Comparison of ENCODE assay signal across 9 cellular contexts in genomic region chr9:132651259-132651658, GRCh38. TPM values are rescaled to one million over a fixed set of nuclear protein-coding genes. Genes with fewer than 3 reads are reported as not detected.
A peak's percentile ranks its signal among the peaks of the same experiment; 100 is the strongest.
DNase-seq lines count a peak whose midpoint lies in the region; ATAC-seq, FAIRE-seq and TF ChIP-seq lines count a peak whose summit lies in the region.
"Had no signal": no experiment of that assay in that cellular context is flagged by ENCODE, and none has a peak within 500 bp of the region (broad histone marks: within the 10 kb centered on the region; RNA-seq: fewer than 3 reads in every experiment).

No MANE protein-coding gene starts in this region.

- no peak for TF ChIP-seq EP300 in HepG2 (IDR thresholded peaks at IDR 0.05; ENCODE audit: low read depth in 2 of 2, low read length in 2 of 2)
- TF ChIP-seq EP300 in HepG2 (CRISPR knock-in tag; IDR thresholded peaks at IDR 0.05; ENCODE audit: borderline replicate concordance), result no peak

- H3K4me1 ChIP-seq in HepG2 (ENCODE audit: insufficient read depth, low read length), result no peaks in the 10 kb centered on the region
- no peaks in the 10 kb centered on the region for H3K4me1 ChIP-seq in gastrocnemius medialis

- TF ChIP-seq POLR2A in HepG2 (IDR thresholded peaks at IDR 0.05; ENCODE audit: insufficient read depth in 1 of 2, low read depth in 2 of 2, low read length in 2 of 2) (no peak), gastrocnemius medialis (IDR thresholded peaks at IDR 0.05) (no peak)

- no peak overlapping the region for H3K4me3 Mint-ChIP-seq in CD14-positive monocyte
- H3K4me3 Mint-ChIP-seq in T-helper 2 cell treated with Interferon-gamma antibody and Interleukin-4, amounts not matched to agents 5 μg/mL and 100 μg/mL, for 36 hours, result no peak overlapping the region

- no peaks in the 10 kb centered on the region for H4K20me1 ChIP-seq in HepG2 (ENCODE audit: insufficient read depth, low read length)

- H3K4me1 Mint-ChIP-seq in CD14-positive monocyte, result peaks cover 5% of the 10 kb centered on the region
- H3K4me1 Mint-ChIP-seq in T-helper 2 cell treated with Interferon-gamma antibody and Interleukin-4, amounts not matched to agents 5 μg/mL and 100 μg/mL, for 36 hours (ENCODE audit: low read depth), result no peaks in the 10 kb centered on the region

- H3K27ac ChIP-seq in HL-60 (replicated peaks) (no peak overlapping the region), HepG2 (ENCODE audit: extremely low read length, insufficient read depth, low read length) (no peak overlapping the region), gastrocnemius medialis (no peak overlapping the region)

- peaks cover 43 to 51% of the 10 kb centered on the region in 2 donors for H3K36me3 Mint-ChIP-seq in CD14-positive monocyte
- H3K36me3 Mint-ChIP-seq in T-helper 2 cell treated with Interferon-gamma antibody and Interleukin-4, amounts not matched to agents 5 μg/mL and 100 μg/mL, for 36 hours (ENCODE audit: low read depth), result peaks cover 21% of the 10 kb centered on the region

- peaks cover 13 to 55% of the 10 kb centered on the region in 2 experiments for H3K36me3 ChIP-seq in HepG2 (replicated peaks in 1 of 2; ENCODE audit: control insufficient read depth in 1 of 2, insufficient read depth in 2 of 2, low read length in 2 of 2)
- H3K36me3 ChIP-seq in gastrocnemius medialis, result peaks cover 0 to 67% of the 10 kb centered on the region in 2 donors

- FAIRE-seq in HepG2 (lab: Jason Lieb, UNC), result no peak

- H3K27me3 Mint-ChIP-seq in CD14-positive monocyte (ENCODE audit: low read depth in 3 of 3), result no peaks in the 10 kb centered on the region
- no peaks in the 10 kb centered on the region for H3K27me3 Mint-ChIP-seq in T-helper 2 cell treated with Interferon-gamma antibody and Interleukin-4, amounts not matched to agents 5 μg/mL and 100 μg/mL, for 36 hours (ENCODE audit: low read depth)

- POLR2A ChIA-PET in HepG2 (lab: Yijun Ruan, JAX), result no interaction called here

- WGBS in HepG2 (ENCODE audit: low lambda C conversion rate), result 80% methylated on average over 6 of the region's 6 CpGs

- ATAC-seq in HepG2 (peak; percentile 37; the same call in 2 of the 3 replicates), gastrocnemius medialis (no peak)

- TF ChIP-seq CTCF in CD14-positive monocyte (IDR thresholded peaks at IDR 0.05), result peak; percentile 29
- TF ChIP-seq CTCF in HL-60 (IDR thresholded peaks at IDR 0.05; ENCODE audit: insufficient read depth, low read length), result peak; percentile 34
- TF ChIP-seq CTCF in WI38 (IDR thresholded peaks at IDR 0.05; ENCODE audit: low read depth, low read length), result peak; percentile 55; the same call in 1 of the 2 replicates
- peak; percentile 48 for TF ChIP-seq CTCF in HepG2 (CRISPR knock-in tag; IDR thresholded peaks at IDR 0.05)
- TF ChIP-seq CTCF in gastrocnemius medialis (IDR thresholded peaks at IDR 0.05 in 4 of 5, conservative IDR thresholded peaks at IDR 0.05 in 1 of 5), result no peak

- intact Hi-C loops in CD14-positive monocyte (cut with micrococcal nuclease) (no loop called here), HepG2 (cut with micrococcal nuclease; ENCODE audit: unreplicated experiment) (no loop called here), gastrocnemius medialis (cut with DNase I; ENCODE audit: low total_unique reads) (no loop called here)

- H3K9me3 ChIP-seq in HepG2 (ENCODE audit: low read length) (no peaks in the 10 kb centered on the region), gastrocnemius medialis (no peaks in the 10 kb centered on the region)

- H3K27me3 ChIP-seq in HL-60 (ENCODE audit: insufficient read depth, poor library complexity, severe bottlenecking) (no peaks in the 10 kb centered on the region), HepG2 (ENCODE audit: control insufficient read depth in 1 of 2, insufficient read depth in 2 of 2, low read length in 2 of 2) (no peaks in the 10 kb centered on the region), gastrocnemius medialis (no peaks in the 10 kb centered on the region)

- CTCF ChIA-PET in HepG2 (lab: Yijun Ruan, JAX; ENCODE audit: low intra/inter-chr PET ratio, low total read pairs), result interaction anchor here (1.7 kb wide), 1 partner anchor 240 kb away, joined by 9 read pairs; no protein-coding TSS in a partner anchor

- BruUV-seq in HepG2 (replicated peaks; lab: Mats Ljungman, UMichigan), result no TSS peak

- no peaks in the 10 kb centered on the region for H3K79me2 ChIP-seq in HepG2 (ENCODE audit: insufficient read depth, low read length)

- in situ Hi-C loops in HepG2 (cut with HindIII; ENCODE audit: extremely low pct_ligation_motif_present, low pct_unique_long_range_greater_than_20kb), result no loop called here
- in situ Hi-C loops in gastrocnemius medialis (cut with MboI; ENCODE audit: low sequenced_read_pairs in 4 of 4), result no loop called here

- no peak overlapping the region for H3K4me3 ChIP-seq in HL-60 (replicated peaks; ENCODE audit: insufficient read depth, low read length)
- no peak overlapping the region for H3K4me3 ChIP-seq in WI38 (ENCODE audit: low read depth, low read length)
- H3K4me3 ChIP-seq in HepG2 (replicated peaks in 1 of 3; ENCODE audit: insufficient read depth in 1 of 3, low read depth in 2 of 3, low read length in 3 of 3), result no peak overlapping the region
- H3K4me3 ChIP-seq in gastrocnemius medialis, result no peak overlapping the region

- H3K9me3 Mint-ChIP-seq in CD14-positive monocyte, result no peaks in the 10 kb centered on the region
- H3K9me3 Mint-ChIP-seq in T-helper 2 cell treated with Interferon-gamma antibody and Interleukin-4, amounts not matched to agents 5 μg/mL and 100 μg/mL, for 36 hours, result no peaks in the 10 kb centered on the region

- H3K9ac ChIP-seq in HepG2 (ENCODE audit: insufficient read depth, low read depth, low read length), result no peak overlapping the region

- TF ChIP-seq RAD21 in HepG2 (CRISPR knock-in tag; IDR thresholded peaks at IDR 0.05), result no peak

- no peak overlapping the region for H3K4me2 ChIP-seq in HepG2 (ENCODE audit: low read depth, low read length)

- DNase-seq in CD14-positive monocyte (ENCODE audit: low spot score) (no peak), HL-60 (ENCODE audit: low read depth in 1 of 2, low spot score in 1 of 2) (peak in 1 of 2 experiments; percentile 45), HepG2 (ENCODE audit: low spot score) (no peak), iPS-NIHi11 (ENCODE audit: low spot score) (no peak), hypothalamus (lab: John Stamatoyannopoulos, UW) (no peak), gastrocnemius medialis (no peak)
- DNase-seq in T-helper 2 cell treated with Interferon-gamma antibody and Interleukin-4, amounts not matched to agents 5 μg/mL and 100 μg/mL, for 36 hours (ENCODE audit: low spot score), result no peak
- DNase-seq: stimulated activated CD4-positive, alpha-beta T cell treated with anti-CD3 and anti-CD28 coated beads, Interleukin-4, amount 100 ng/mL, for 24 hours had no signal

- no peak overlapping the region for H2AFZ ChIP-seq in HepG2 (ENCODE audit: low read length)

- H3K27ac Mint-ChIP-seq in CD14-positive monocyte, result no peak overlapping the region
- H3K27ac Mint-ChIP-seq in T-helper 2 cell treated with Interferon-gamma antibody and Interleukin-4, amounts not matched to agents 5 μg/mL and 100 μg/mL, for 36 hours, result no peak overlapping the region

RNA-seq across cellular contexts. Expression of gene DDX31, which starts 18.5 kb away (rescaled TPM):
- 1 to 10 TPM; 1.1 to 1.5 TPM for polyA plus RNA-seq in CD14-positive monocyte
- total RNA-seq in HepG2 (2016; rRNA removed; fragmentation: Illumina TruSeq; extraction: Trizol), result 15.2 and 16.3 TPM in 2 replicates
- total RNA-seq in HepG2 (2016; cell fraction: cytosol; rRNA removed; fragmentation: Illumina TruSeq; extraction: Trizol; ENCODE audit: low read depth), result 5.8 and 5.9 TPM in 2 replicates
- 14.1 and 16.0 TPM in 2 replicates for total RNA-seq in HepG2 (2016; cell fraction: insoluble cytoplasmic fraction; rRNA removed; fragmentation: Illumina TruSeq; extraction: Trizol)
- 7.3 and 8.3 TPM in 2 replicates for total RNA-seq in HepG2 (2016; cell fraction: membrane; rRNA removed; fragmentation: Illumina TruSeq; extraction: Trizol)
- total RNA-seq in HepG2 (2016; cell fraction: nucleus; rRNA removed; fragmentation: Illumina TruSeq; extraction: Trizol), result 23.3 and 27.4 TPM in 2 replicates
- 11.4 and 12.3 TPM in 2 replicates for polyA plus RNA-seq in HepG2 (2011; rRNA removed)
- polyA plus RNA-seq in HepG2 (2011; cell fraction: cytosol; rRNA removed), result 6.9 and 8.1 TPM in 2 replicates
- polyA plus RNA-seq in HepG2 (2011; cell fraction: nucleus; rRNA removed), result 25.8 and 26.5 TPM in 2 replicates
- 8.7 and 10.1 TPM in 2 replicates for polyA plus RNA-seq in HepG2 (2012)
- polyA plus RNA-seq in HepG2 (2016; cell fraction: cytosol; fragmentation: Illumina TruSeq; extraction: Trizol; ENCODE audit: low read depth), result 2.2 and 2.6 TPM in 2 replicates
- 12.7 and 14.8 TPM in 2 replicates for polyA plus RNA-seq in HepG2 (2016; cell fraction: insoluble cytoplasmic fraction; fragmentation: Illumina TruSeq; extraction: Trizol; ENCODE audit: low read depth)
- polyA plus RNA-seq in HepG2 (2016; cell fraction: membrane; fragmentation: Illumina TruSeq; extraction: Trizol; ENCODE audit: low read depth), result 3.4 and 4.1 TPM in 2 replicates
- polyA plus RNA-seq in HepG2 (2016; cell fraction: nucleus; fragmentation: Illumina TruSeq; extraction: Trizol; ENCODE audit: insufficient read depth, low read depth), result 22.7 and 26.5 TPM in 2 replicates
- polyA minus RNA-seq in HepG2 (2011; rRNA and poly(A)+ RNA removed; ENCODE audit: low replicate concordance), result 11.4 and 54.6 TPM in 2 replicates
- polyA minus RNA-seq in HepG2 (2011; cell fraction: cytosol; rRNA and poly(A)+ RNA removed), result 6.5 and 7.2 TPM in 2 replicates
- 29.9 and 34.7 TPM in 2 replicates for polyA minus RNA-seq in HepG2 (2011; cell fraction: nucleus; rRNA and poly(A)+ RNA removed)
- 1 to 10 TPM; 5.4 to 8.8 (median 6.4) TPM for total RNA-seq in gastrocnemius medialis

RNA-seq across cellular contexts. Expression of gene GTF3C4, which starts 19.0 kb away (rescaled TPM):
- polyA plus RNA-seq in CD14-positive monocyte (1 to 10 TPM; 2.1 to 2.7 TPM), HepG2 (2011; rRNA removed) (2.6 TPM in 2 replicates)
- total RNA-seq in HepG2 (2016; rRNA removed; fragmentation: Illumina TruSeq; extraction: Trizol) (12.9 and 21.0 TPM in 2 replicates), gastrocnemius medialis (10 to 100 TPM in 3 of 4 donors, 1 to 10 TPM in 1; 9.2 to 11.7 (median 10.8) TPM)
- total RNA-seq in HepG2 (2016; cell fraction: cytosol; rRNA removed; fragmentation: Illumina TruSeq; extraction: Trizol; ENCODE audit: low read depth), result 1.3 and 1.4 TPM in 2 replicates
- 12.8 and 19.0 TPM in 2 replicates for total RNA-seq in HepG2 (2016; cell fraction: insoluble cytoplasmic fraction; rRNA removed; fragmentation: Illumina TruSeq; extraction: Trizol)
- total RNA-seq in HepG2 (2016; cell fraction: membrane; rRNA removed; fragmentation: Illumina TruSeq; extraction: Trizol), result 6.2 and 6.4 TPM in 2 replicates
- 9.5 and 10.7 TPM in 2 replicates for total RNA-seq in HepG2 (2016; cell fraction: nucleus; rRNA removed; fragmentation: Illumina TruSeq; extraction: Trizol)
- 1.8 and 2.5 TPM in 2 replicates for polyA plus RNA-seq in HepG2 (2011; cell fraction: cytosol; rRNA removed)
- polyA plus RNA-seq in HepG2 (2011; cell fraction: nucleus; rRNA removed), result 1.4 and 1.6 TPM in 2 replicates
- polyA plus RNA-seq in HepG2 (2012), result 6.4 and 7.5 TPM in 2 replicates
- polyA plus RNA-seq in HepG2 (2016; cell fraction: cytosol; fragmentation: Illumina TruSeq; extraction: Trizol; ENCODE audit: low read depth), result 0.60 and 0.62 TPM in 2 replicates
- polyA plus RNA-seq in HepG2 (2016; cell fraction: insoluble cytoplasmic fraction; fragmentation: Illumina TruSeq; extraction: Trizol; ENCODE audit: low read depth), result 14.2 and 14.8 TPM in 2 replicates
- polyA plus RNA-seq in HepG2 (2016; cell fraction: membrane; fragmentation: Illumina TruSeq; extraction: Trizol; ENCODE audit: low read depth), result 2.3 and 2.4 TPM in 2 replicates
- 8.8 and 9.0 TPM in 2 replicates for polyA plus RNA-seq in HepG2 (2016; cell fraction: nucleus; fragmentation: Illumina TruSeq; extraction: Trizol; ENCODE audit: insufficient read depth, low read depth)
- 6.8 and 18.0 TPM in 2 replicates for polyA minus RNA-seq in HepG2 (2011; rRNA and poly(A)+ RNA removed; ENCODE audit: low replicate concordance)
- 4.9 and 6.3 TPM in 2 replicates for polyA minus RNA-seq in HepG2 (2011; cell fraction: cytosol; rRNA and poly(A)+ RNA removed)
- 4.2 and 5.2 TPM in 2 replicates for polyA minus RNA-seq in HepG2 (2011; cell fraction: nucleus; rRNA and poly(A)+ RNA removed)

Comparison
In these comparisons a context has a peak if more than half of its experiments do, and no peak if none do; other contexts are left out.
1. CTCF ChIP-seq: peak in CD14-positive monocyte (single experiment), HL-60 (single experiment), WI38 (single experiment) and HepG2 (single experiment); none in gastrocnemius medialis (0 of 5).